In the genomic region with DNA sequence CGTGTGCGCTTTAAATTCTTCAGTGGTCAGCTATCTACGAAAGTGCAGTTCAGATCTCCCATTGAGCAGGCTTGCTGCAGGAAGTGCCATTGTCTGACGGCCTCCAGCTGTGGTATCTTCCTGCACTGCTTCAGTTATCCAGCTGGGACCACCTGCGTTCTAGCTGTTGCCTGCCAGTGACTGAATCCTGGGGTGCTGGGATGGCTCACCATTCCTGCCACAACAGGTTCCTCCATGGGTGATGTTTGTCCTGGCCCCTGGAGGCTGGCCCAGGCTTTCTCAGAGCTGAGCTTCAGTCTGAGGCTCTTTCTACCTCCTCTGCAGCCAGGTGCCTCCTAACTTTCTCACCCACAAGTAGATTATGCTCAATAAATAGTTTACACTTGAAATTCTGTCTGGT, we compare ENCODE assay signal across 1 cellular context.
TF ChIP-seq lines count a peak whose summit lies in the region.

No MANE protein-coding gene starts in this region.

TF ChIP-seq in H1, 55 proteins besides CTCF, POLR2A, EP300 and RAD21:
- TF ChIP-seq BACH1 (IDR thresholded peaks at IDR 0.05; ENCODE audit: low read length): no peak
- TF ChIP-seq NANOG (IDR thresholded peaks at IDR 0.05; ENCODE audit: insufficient read depth, low read depth, low read length, poor library complexity, severe bottlenecking): no peak
- no peak for TF ChIP-seq CREB1 (IDR thresholded peaks at IDR 0.05)
- no peak for TF ChIP-seq KDM5A (IDR thresholded peaks at IDR 0.05; ENCODE audit: low read length)
- TF ChIP-seq, protein P1, sequence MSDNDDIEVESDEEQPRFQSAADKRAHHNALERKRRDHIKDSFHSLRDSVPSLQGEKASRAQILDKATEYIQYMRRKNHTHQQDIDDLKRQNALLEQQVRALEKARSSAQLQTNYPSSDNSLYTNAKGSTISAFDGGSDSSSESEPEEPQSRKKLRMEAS (IDR thresholded peaks at IDR 0.05): no peak
- TF ChIP-seq TAF7 (optimal IDR thresholded peaks at IDR 0.05; ENCODE audit: borderline replicate concordance, low read depth, low read length): no peak
